In the genomic region with DNA sequence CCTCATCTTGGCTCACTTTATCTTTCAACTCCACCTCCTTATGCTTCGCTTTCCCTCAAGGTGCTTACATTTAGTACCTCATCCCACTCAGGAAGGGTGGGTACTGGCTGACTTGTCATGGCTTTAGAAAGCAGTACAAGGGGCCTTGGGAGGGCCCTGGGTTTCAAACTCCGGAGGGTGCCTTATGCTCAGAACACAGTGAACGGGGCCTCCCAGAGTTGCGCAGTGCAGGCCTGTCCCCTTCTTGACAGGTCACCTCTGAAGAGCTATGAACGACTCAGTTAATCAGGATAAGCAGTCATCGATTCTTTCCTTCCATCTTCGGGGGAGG, we compare ENCODE assay signal across 1 cellular context.
TF ChIP-seq lines count a peak whose summit lies in the region.

No MANE protein-coding gene starts in this region.

TF ChIP-seq in HepG2, 621 proteins besides CTCF, POLR2A, EP300 and RAD21:
- TF ChIP-seq POLR2G (IDR thresholded peaks at IDR 0.05; ENCODE audit: low read depth, low read length) (peak; percentile 24; the same call in 1 of the 2 replicates), ZC3H13 (CRISPR knock-in tag; IDR thresholded peaks at IDR 0.05) (0 out of 2 replicates have a peak, but pooled peaks have one; percentile 44), ZNF205 (CRISPR knock-in tag; IDR thresholded peaks at IDR 0.05) (no peak)
TF ChIP-seq in HepG2: peak in this region for 2.
